ENCODE assay signal across 8 cellular contexts in genomic region chr6:33075568-33076405, GRCh38. TPM values are rescaled to one million over a fixed set of nuclear protein-coding genes. Genes with fewer than 3 reads are reported as not detected.
A peak's percentile ranks its signal among the peaks of the same experiment; 100 is the strongest.
DNase-seq lines count a peak whose midpoint lies in the region; ATAC-seq and TF ChIP-seq lines count a peak whose summit lies in the region.

Gene HLA-DPB1 (plus strand): TSS chr6:33075990. CDS start chr6:33076042, 52 bp downstream.

- H3K27ac Mint-ChIP-seq in CD14-positive monocyte = peak within 1 kb of the TSS; percentile 94 to 98 (median 97)
- no peak within 1 kb of the TSS for H3K27ac Mint-ChIP-seq in brain
- peak within 1 kb of the TSS; percentile 82 to 94 (median 89) for H3K27ac Mint-ChIP-seq in immature natural killer cell
- peak within 1 kb of the TSS; percentile 99 for H3K27ac Mint-ChIP-seq in stimulated activated naive B cell treated with anti-CD40 and anti-IgM and Interleukin-4, amounts not matched to agents 10 μg/mL and 1 μg/mL and 100 μg/mL, for 72 hours

- H3K36me3 Mint-ChIP-seq in CD14-positive monocyte (peaks cover 33 to 55% of the 10 kb centered on the region in 2 donors), brain (no peaks in the 10 kb centered on the region), immature natural killer cell (no peaks in the 10 kb centered on the region)
- H3K36me3 Mint-ChIP-seq in stimulated activated naive B cell treated with anti-CD40 and anti-IgM and Interleukin-4, amounts not matched to agents 10 μg/mL and 1 μg/mL and 100 μg/mL, for 72 hours = peaks cover 52 to 72% of the 10 kb centered on the region in 2 donors

- no peak for DNase-seq in CD14-positive monocyte (ENCODE audit: low spot score)
- peak; percentile 54 for DNase-seq in NOMO-1 treated with dmso at 0.1 percent for 144 hours (lab: John Stamatoyannopoulos, UW; ENCODE audit: unreplicated experiment)
- peak; percentile 68 to 76 (median 70) for DNase-seq in immature natural killer cell
- peak; percentile 65 for DNase-seq in stimulated activated naive B cell treated with anti-CD40 and anti-IgM and Interleukin-4, amounts not matched to agents 10 μg/mL and 1 μg/mL and 100 μg/mL, for 72 hours
- no peak for DNase-seq in NCI-H146 (lab: John Stamatoyannopoulos, UW)

- H3K4me3 Mint-ChIP-seq in CD14-positive monocyte = peak within 1 kb of the TSS; percentile 94 to 96
- no peak within 1 kb of the TSS for H3K4me3 Mint-ChIP-seq in brain
- peak within 1 kb of the TSS; percentile 87 to 96 (median 89) for H3K4me3 Mint-ChIP-seq in immature natural killer cell
- H3K4me3 Mint-ChIP-seq in stimulated activated naive B cell treated with anti-CD40 and anti-IgM and Interleukin-4, amounts not matched to agents 10 μg/mL and 1 μg/mL and 100 μg/mL, for 72 hours = peak within 1 kb of the TSS; percentile 89 to 92

- H3K27me3 Mint-ChIP-seq in CD14-positive monocyte (ENCODE audit: low read depth in 3 of 3) = peaks cover 0 to 4% (median 2%) of the 10 kb centered on the region in 3 donors
- H3K27me3 Mint-ChIP-seq in brain = peaks cover 45% of the 10 kb centered on the region
- H3K27me3 Mint-ChIP-seq in immature natural killer cell (ENCODE audit: low read depth in 3 of 3) = peaks cover 0 to 5% (median 0%) of the 10 kb centered on the region in 3 donors
- no peaks in the 10 kb centered on the region for H3K27me3 Mint-ChIP-seq in stimulated activated naive B cell treated with anti-CD40 and anti-IgM and Interleukin-4, amounts not matched to agents 10 μg/mL and 1 μg/mL and 100 μg/mL, for 72 hours

- ATAC-seq in GM18520 (IDR thresholded peaks at IDR 0.05; ENCODE audit: unreplicated experiment) = peak; percentile 74
- peak; percentile 77 for ATAC-seq in HG02885 (IDR thresholded peaks at IDR 0.05; ENCODE audit: poor library complexity, unreplicated experiment)
- peak; percentile 76 to 82 for ATAC-seq in stimulated activated naive B cell treated with anti-CD40 and anti-IgM and Interleukin-4, amounts not matched to agents 10 μg/mL and 1 μg/mL and 100 μg/mL, for 72 hours (replicated peaks)

- TF ChIP-seq CTCF in CD14-positive monocyte (IDR thresholded peaks at IDR 0.05) = no peak
- no peak for TF ChIP-seq CTCF in brain (conservative IDR thresholded peaks at IDR 0.05)

- peaks cover 73% of the 10 kb centered on the region for H3K4me1 Mint-ChIP-seq in CD14-positive monocyte
- H3K4me1 Mint-ChIP-seq in brain = peaks cover 10% of the 10 kb centered on the region
- H3K4me1 Mint-ChIP-seq in immature natural killer cell = peaks cover 76 to 92% of the 10 kb centered on the region in 2 donors
- peaks cover 38 to 64% of the 10 kb centered on the region in 2 donors for H3K4me1 Mint-ChIP-seq in stimulated activated naive B cell treated with anti-CD40 and anti-IgM and Interleukin-4, amounts not matched to agents 10 μg/mL and 1 μg/mL and 100 μg/mL, for 72 hours

- no peaks in the 10 kb centered on the region for H3K9me3 Mint-ChIP-seq in CD14-positive monocyte
- H3K9me3 Mint-ChIP-seq in brain = no peaks in the 10 kb centered on the region
- H3K9me3 Mint-ChIP-seq in immature natural killer cell = no peaks in the 10 kb centered on the region
- H3K9me3 Mint-ChIP-seq in stimulated activated naive B cell treated with anti-CD40 and anti-IgM and Interleukin-4, amounts not matched to agents 10 μg/mL and 1 μg/mL and 100 μg/mL, for 72 hours = no peaks in the 10 kb centered on the region

- intact Hi-C loops in CD14-positive monocyte (cut with micrococcal nuclease) = no loop called here

RNA-seq across cellular contexts. Expression of gene HLA-DPB1, which starts in this region (rescaled TPM):
- polyA plus RNA-seq in CD14-positive monocyte (100 to 1,000 TPM; 569 to 682 TPM), brain (ENCODE audit: insufficient read depth, low read depth, low replicate concordance) (32.1 TPM), immature natural killer cell (100 to 1,000 TPM; 183 to 353 (median 296) TPM)

Comparison
In these comparisons a context has a peak if more than half of its experiments do, and no peak if none do; other contexts are left out.
1. DNase-seq: peak in NOMO-1 treated with dmso at 0.1 percent for 144 hours (single experiment), immature natural killer cell (3 of 3) and stimulated activated naive B cell treated with anti-CD40 and anti-IgM and Interleukin-4, amounts not matched to agents 10 μg/mL and 1 μg/mL and 100 μg/mL, for 72 hours (single experiment); none in CD14-positive monocyte (single experiment) and NCI-H146 (single experiment).
2. H3K27ac Mint-ChIP-seq: peak in CD14-positive monocyte (7 of 7), immature natural killer cell (6 of 6) and stimulated activated naive B cell treated with anti-CD40 and anti-IgM and Interleukin-4, amounts not matched to agents 10 μg/mL and 1 μg/mL and 100 μg/mL, for 72 hours (single experiment); none in brain (0 of 5).
3. H3K4me3 Mint-ChIP-seq: peak in CD14-positive monocyte (2 of 2), immature natural killer cell (5 of 5) and stimulated activated naive B cell treated with anti-CD40 and anti-IgM and Interleukin-4, amounts not matched to agents 10 μg/mL and 1 μg/mL and 100 μg/mL, for 72 hours (2 of 2); none in brain (0 of 5).
4. Peak in every context shown above with its lines, with median percentiles within 50 percentile points of each other: ATAC-seq.